19 cellular contexts compared by ENCODE assay signal in genomic region chr7:155850730-155851678, GRCh38. TPM values are rescaled to one million over a fixed set of nuclear protein-coding genes. Genes with fewer than 3 reads are reported as not detected.
DNase-seq lines count a peak whose midpoint lies in the region; ATAC-seq and TF ChIP-seq lines count a peak whose summit lies in the region.
"Had no signal": no experiment of that assay in that cellular context is flagged by ENCODE, and none has a peak within 500 bp of the region (broad histone marks: within the 10 kb centered on the region; RNA-seq: fewer than 3 reads in every experiment).

No MANE protein-coding gene starts in this region.

- intact Hi-C loops in upper lobe of right lung (cut with DNase I): no loop called here

- peaks cover 14% of the 10 kb centered on the region for H3K27me3 Mint-ChIP-seq in osteocyte (ENCODE audit: unreplicated experiment)

- ATAC-seq in upper lobe of right lung (no peak), GM21786 (IDR thresholded peaks at IDR 0.05; ENCODE audit: unreplicated experiment) (no peak)
- no peak for ATAC-seq in stimulated activated naive CD8-positive, alpha-beta T cell treated with anti-CD3 and anti-CD28 coated beads, Interleukin-15, Interleukin-2, amounts not matched to agents 100 U/mL and 50 U/mL, for 24 hours

- H3K9me3 Mint-ChIP-seq in osteocyte (ENCODE audit: unreplicated experiment): peaks cover 6% of the 10 kb centered on the region

- H3K27ac ChIP-seq in coronary artery (no peak overlapping the region), upper lobe of right lung (no peak overlapping the region)

- peak; percentile 13 for DNase-seq in activated effector memory CD4-positive, alpha-beta T cell treated with anti-CD3 and anti-CD28 coated beads, Interleukin-2, amount 50 U/mL, for 16 hours
- no peak for DNase-seq in activated effector memory CD4-positive, alpha-beta T cell treated with Interleukin-2 at 50 U/mL for 16 hours
- DNase-seq in coronary artery (ENCODE audit: low spot score) (peak; percentile 16), osteocyte (ENCODE audit: extremely low spot score, unreplicated experiment) (peak; percentile 70), upper lobe of right lung (peak; percentile 16), NCI-H526 (lab: John Stamatoyannopoulos, UW) (no peak)
- DNase-seq in stimulated activated naive CD8-positive, alpha-beta T cell treated with anti-CD3 and anti-CD28 coated beads, Interleukin-15, Interleukin-2, amounts not matched to agents 100 U/mL and 50 U/mL, for 24 hours: no peak
- DNase-seq: COR-L47; HCEC 1CT; IMR-90; NCI-H1417 treated with DMSO at 0.1 percent for 48 hours; NCI-H2081 treated with DMSO at 0.1 percent for 48 hours; NCI-H2227 treated with DMSO at 0.1 percent for 48 hours; NCI-H524 treated with DMSO at 0.1 percent for 48 hours; NK-92 treated with Interleukin-12 subunit alpha and Interleukin-12 subunit beta, amount 100 ng/mL, for 24 hours had no signal

- H3K9me3 ChIP-seq in upper lobe of right lung: no peaks in the 10 kb centered on the region

- no peak overlapping the region for H3K4me3 ChIP-seq in coronary artery
- H3K4me3 ChIP-seq in upper lobe of right lung: no peak overlapping the region

- H3K4me1 ChIP-seq in upper lobe of right lung: no peaks in the 10 kb centered on the region

- no peaks in the 10 kb centered on the region for H3K27me3 ChIP-seq in upper lobe of right lung

- H3K36me3 Mint-ChIP-seq in osteocyte (ENCODE audit: unreplicated experiment): no peaks in the 10 kb centered on the region
- H3K36me3 Mint-ChIP-seq: CD14-positive monocyte had no signal

- TF ChIP-seq CTCF in coronary artery (IDR thresholded peaks at IDR 0.05) (no peak), osteocyte (IDR thresholded peaks at IDR 0.05) (no peak), upper lobe of right lung (IDR thresholded peaks at IDR 0.05) (no peak)

- H3K4me3 Mint-ChIP-seq in osteocyte (ENCODE audit: unreplicated experiment): no peak overlapping the region
- H3K4me3 Mint-ChIP-seq: CD14-positive monocyte had no signal

- no peaks in the 10 kb centered on the region for H3K4me1 Mint-ChIP-seq in osteocyte (ENCODE audit: unreplicated experiment)
- H3K4me1 Mint-ChIP-seq: CD14-positive monocyte had no signal

- no peak overlapping the region for H3K27ac Mint-ChIP-seq in osteocyte (ENCODE audit: unreplicated experiment)
- H3K27ac Mint-ChIP-seq: CD14-positive monocyte had no signal

- H3K36me3 ChIP-seq in upper lobe of right lung: no peaks in the 10 kb centered on the region

RNA-seq across cellular contexts. Expression of gene SHH, which starts 38.7 kb away (rescaled TPM):
- total RNA-seq in osteocyte (0.08 and 0.11 TPM in 2 replicates), upper lobe of right lung (10.1 TPM)
- total RNA-seq: A673, LHCN-M2 had no signal

Comparison
In these comparisons a context has a peak if more than half of its experiments do, and no peak if none do; other contexts are left out.
1. DNase-seq: peak in activated effector memory CD4-positive, alpha-beta T cell treated with anti-CD3 and anti-CD28 coated beads, Interleukin-2, amount 50 U/mL, for 16 hours (single experiment), coronary artery (single experiment), osteocyte (single experiment) and upper lobe of right lung (single experiment); none in activated effector memory CD4-positive, alpha-beta T cell treated with Interleukin-2 at 50 U/mL for 16 hours (single experiment), NCI-H526 (0 of 2) and stimulated activated naive CD8-positive, alpha-beta T cell treated with anti-CD3 and anti-CD28 coated beads, Interleukin-15, Interleukin-2, amounts not matched to agents 100 U/mL and 50 U/mL, for 24 hours (single experiment).